Comparison of ENCODE assay signal across 9 cellular contexts in genomic region chr14:101171650-101172049, GRCh38.
"Had no signal": no experiment of that assay in that cellular context is flagged by ENCODE, and none has a peak within 500 bp of the region (broad histone marks: within the 10 kb centered on the region; RNA-seq: fewer than 3 reads in every experiment).

No MANE protein-coding gene starts in this region.

- H3K27ac Mint-ChIP-seq: HFFc6 had no signal

- H3K27ac ChIP-seq: GM23248, HL-60 had no signal

- FAIRE-seq: K562 had no signal

- H3K9me3 ChIP-seq: HAP-1 had no signal

- H3K4me3 ChIP-seq: GM23248, HAP-1, K562 had no signal

- H3K4me1 ChIP-seq: HAP-1 had no signal

- H3K36me3 ChIP-seq: HAP-1 had no signal

- H3K4me3 Mint-ChIP-seq: HFFc6 had no signal

- ATAC-seq: HCT116, K562 had no signal

- H2AFZ ChIP-seq: GM23248 had no signal

- DNase-seq: GM23248, GOT3, H7, HFFc6, IMR-90 had no signal
